ENCODE assay signal across 8 cellular contexts in the genomic region with DNA sequence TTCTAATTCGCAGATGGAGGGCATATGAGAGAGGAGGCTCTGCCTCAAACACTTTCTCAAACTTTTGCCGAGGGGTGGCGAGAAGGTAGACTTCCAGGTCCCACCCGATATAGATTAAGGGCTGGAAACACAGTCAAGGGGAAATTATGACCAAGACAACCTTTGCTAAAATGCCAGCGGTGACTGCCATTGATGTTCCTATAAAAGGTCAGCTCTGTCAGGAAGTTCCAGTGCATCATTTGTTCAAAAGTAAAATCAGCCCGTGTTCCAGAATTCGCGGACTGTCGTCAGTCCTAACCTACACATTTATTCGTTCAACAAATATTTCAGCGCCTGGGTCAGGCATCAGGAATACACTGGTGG. TPM values are rescaled to one million over a fixed set of nuclear protein-coding genes. Genes with fewer than 3 reads are reported as not detected.
DNase-seq lines count a peak whose midpoint lies in the region; ATAC-seq and TF ChIP-seq lines count a peak whose summit lies in the region.

No MANE protein-coding gene starts in this region.

- no peaks in the 10 kb centered on the region for H3K36me3 ChIP-seq in testis (ENCODE audit: low read depth, missing control alignments)

- peak; percentile 0 for ATAC-seq in HG02981 (IDR thresholded peaks at IDR 0.05; ENCODE audit: unreplicated experiment)
- peak; percentile 31 for ATAC-seq in activated naive CD8-positive, alpha-beta T cell treated with anti-CD3 and anti-CD28 coated beads, Interleukin-2, amount 50 U/mL, for 24 hours
- no peak for ATAC-seq in HG02588 (IDR thresholded peaks at IDR 0.05; ENCODE audit: unreplicated experiment)
- ATAC-seq in GM19023 (IDR thresholded peaks at IDR 0.05; ENCODE audit: unreplicated experiment), result no peak

- DNase-seq in AG08396 (ENCODE audit: low spot score) (peak; percentile 4), inferior parietal cortex (ENCODE audit: extremely low spot score) (peak; percentile 4), testis (peak; percentile 22), NCI-H146 (lab: John Stamatoyannopoulos, UW) (no peak)
- DNase-seq in activated naive CD8-positive, alpha-beta T cell treated with anti-CD3 and anti-CD28 coated beads, Interleukin-2, amount 50 U/mL, for 24 hours, result peak; percentile 39

- H3K4me3 Mint-ChIP-seq in activated naive CD8-positive, alpha-beta T cell treated with anti-CD3 and anti-CD28 coated beads, Interleukin-2, amount 50 U/mL, for 24 hours, result peak overlapping the region; percentile 98

- H3K27ac Mint-ChIP-seq in activated naive CD8-positive, alpha-beta T cell treated with anti-CD3 and anti-CD28 coated beads, Interleukin-2, amount 50 U/mL, for 24 hours, result peak overlapping the region; percentile 99

- no peaks in the 10 kb centered on the region for H3K9me3 ChIP-seq in testis

- TF ChIP-seq CTCF in testis (IDR thresholded peaks at IDR 0.05), result no peak

- intact Hi-C loops in testis (cut with DNase I; ENCODE audit: low total_unique reads), result no loop called here

- no peak for TF ChIP-seq POLR2A in testis (IDR thresholded peaks at IDR 0.05)

- WGBS in testis, 2 donors, result 4 to 6% methylated on average over 11 of the region's 11 CpGs

- peak overlapping the region; percentile 100 for H3K27ac ChIP-seq in testis

- peaks cover 29% of the 10 kb centered on the region for H3K4me1 ChIP-seq in testis

- H3K36me3 Mint-ChIP-seq in activated naive CD8-positive, alpha-beta T cell treated with anti-CD3 and anti-CD28 coated beads, Interleukin-2, amount 50 U/mL, for 24 hours (ENCODE audit: low read depth), result peaks cover 29% of the 10 kb centered on the region

- H3K27me3 ChIP-seq in testis, result no peaks in the 10 kb centered on the region

- H3K4me3 ChIP-seq in testis, result peak overlapping the region; percentile 98 to 99

- H3K4me1 Mint-ChIP-seq in activated naive CD8-positive, alpha-beta T cell treated with anti-CD3 and anti-CD28 coated beads, Interleukin-2, amount 50 U/mL, for 24 hours, result peaks cover 53% of the 10 kb centered on the region

- peaks cover 6% of the 10 kb centered on the region for H3K27me3 Mint-ChIP-seq in activated naive CD8-positive, alpha-beta T cell treated with anti-CD3 and anti-CD28 coated beads, Interleukin-2, amount 50 U/mL, for 24 hours

- H3K9me3 Mint-ChIP-seq in activated naive CD8-positive, alpha-beta T cell treated with anti-CD3 and anti-CD28 coated beads, Interleukin-2, amount 50 U/mL, for 24 hours, result no peaks in the 10 kb centered on the region

RNA-seq across cellular contexts. Expression of a gene that starts 0.8 kb away (rescaled TPM):
- 100 to 1,000 TPM; 194 to 255 TPM for total RNA-seq in testis
- 166 TPM for polyA plus RNA-seq in testis (ENCODE audit: insufficient read depth, low read depth, low replicate concordance)

Comparison
In these comparisons a context has a peak if more than half of its experiments do, and no peak if none do; other contexts are left out.
1. ATAC-seq: peak in HG02981 (single experiment) and activated naive CD8-positive, alpha-beta T cell treated with anti-CD3 and anti-CD28 coated beads, Interleukin-2, amount 50 U/mL, for 24 hours (single experiment); none in HG02588 (single experiment) and GM19023 (single experiment).